ENCODE assay signal across 15 cellular contexts in genomic region chr20:60086936-60087562, GRCh38.
DNase-seq lines count a peak whose midpoint lies in the region; ATAC-seq and TF ChIP-seq lines count a peak whose summit lies in the region.
"Had no signal": no experiment of that assay in that cellular context is flagged by ENCODE, and none has a peak within 500 bp of the region (broad histone marks: within the 10 kb centered on the region; RNA-seq: fewer than 3 reads in every experiment).

No MANE protein-coding gene starts in this region.

- no peaks in the 10 kb centered on the region for H3K9me3 Mint-ChIP-seq in activated naive CD8-positive, alpha-beta T cell treated with anti-CD3 and anti-CD28 coated beads, Interleukin-2, amount 10 ng/mL, durations not matched to agents 7 days and 5 days
- no peaks in the 10 kb centered on the region for H3K9me3 Mint-ChIP-seq in natural killer cell treated with Interleukin-12 subunit alpha and Interleukin-12 subunit beta and Interleukin-15 and Interleukin-18, amount 100 ng/mL, for 72 hours

- peaks cover 35% of the 10 kb centered on the region for H3K27me3 Mint-ChIP-seq in activated naive CD8-positive, alpha-beta T cell treated with anti-CD3 and anti-CD28 coated beads, Interleukin-2, amount 10 ng/mL, durations not matched to agents 7 days and 5 days
- no peaks in the 10 kb centered on the region for H3K27me3 Mint-ChIP-seq in natural killer cell treated with Interleukin-12 subunit alpha and Interleukin-12 subunit beta and Interleukin-15 and Interleukin-18, amount 100 ng/mL, for 72 hours

- H3K4me1 Mint-ChIP-seq in activated naive CD8-positive, alpha-beta T cell treated with anti-CD3 and anti-CD28 coated beads, Interleukin-2, amount 10 ng/mL, durations not matched to agents 7 days and 5 days = peaks cover 2% of the 10 kb centered on the region
- H3K4me1 Mint-ChIP-seq in natural killer cell treated with Interleukin-12 subunit alpha and Interleukin-12 subunit beta and Interleukin-15 and Interleukin-18, amount 100 ng/mL, for 72 hours (ENCODE audit: low read depth in 2 of 2) = peaks cover 27 to 29% of the 10 kb centered on the region in 2 donors
- H3K4me1 Mint-ChIP-seq: memory B cell had no signal

- H3K4me3 ChIP-seq in AG04449 (ENCODE audit: low read depth, low read length) = peak overlapping the region; percentile 23
- H3K4me3 ChIP-seq: cardiac muscle cell had no signal

- no peak for ATAC-seq in activated naive CD8-positive, alpha-beta T cell treated with anti-CD3 and anti-CD28 coated beads, Interleukin-2, amount 10 ng/mL, durations not matched to agents 7 days and 5 days (ENCODE audit: low read depth)
- peak; percentile 80 to 85 for ATAC-seq in natural killer cell treated with Interleukin-12 subunit alpha and Interleukin-12 subunit beta and Interleukin-15 and Interleukin-18, amount 100 ng/mL, for 72 hours
- no peak for ATAC-seq in GM21825 (IDR thresholded peaks at IDR 0.05; ENCODE audit: unreplicated experiment)
- ATAC-seq: PC-3 had no signal

- DNase-seq in AG04449 (ENCODE audit: low read depth, low spot score) = no peak
- DNase-seq in ELR (ENCODE audit: low read depth) = peak; percentile 11
- no peak for DNase-seq in activated naive CD8-positive, alpha-beta T cell treated with anti-CD3 and anti-CD28 coated beads, Interleukin-2, amount 10 ng/mL, durations not matched to agents 7 days and 5 days
- DNase-seq in natural killer cell treated with Interleukin-12 subunit alpha and Interleukin-12 subunit beta and Interleukin-15 and Interleukin-18, amount 100 ng/mL, for 72 hours (ENCODE audit: low spot score) = peak; percentile 59
- no peak for DNase-seq in amniotic stem cell (lab: John Stamatoyannopoulos, UW)
- no peak for DNase-seq in D341Med (ENCODE audit: low spot score)
- no peak for DNase-seq in NCI-H2171 treated with DMSO at 0.1 percent for 48 hours (lab: John Stamatoyannopoulos, UW)
- DNase-seq: GF-D8; NCI-H1092; NCI-H2227 treated with DMSO at 0.1 percent for 48 hours; PC-3; stimulated activated CD4-positive, alpha-beta T cell treated with anti-CD3 and anti-CD28 coated beads, Interleukin-1b, Interleukin-23, amount 100 ng/mL, for 48 hours had no signal

- H3K36me3 Mint-ChIP-seq in activated naive CD8-positive, alpha-beta T cell treated with anti-CD3 and anti-CD28 coated beads, Interleukin-2, amount 10 ng/mL, durations not matched to agents 7 days and 5 days = no peaks in the 10 kb centered on the region
- no peaks in the 10 kb centered on the region for H3K36me3 Mint-ChIP-seq in natural killer cell treated with Interleukin-12 subunit alpha and Interleukin-12 subunit beta and Interleukin-15 and Interleukin-18, amount 100 ng/mL, for 72 hours
- H3K36me3 Mint-ChIP-seq: memory B cell had no signal

- CTCF ChIA-PET in AG04449 (lab: Yijun Ruan, JAX) = interaction anchor here (1.0 to 2.6 kb wide), 2 partner anchors 30 to 124 kb away, joined by 4 to 7 read pairs; no protein-coding TSS in a partner anchor

- TF ChIP-seq CTCF in AG04449 (IDR thresholded peaks at IDR 0.05; ENCODE audit: insufficient read depth, low read length, missing control alignments) = no peak

- H3K27ac Mint-ChIP-seq in activated naive CD8-positive, alpha-beta T cell treated with anti-CD3 and anti-CD28 coated beads, Interleukin-2, amount 10 ng/mL, durations not matched to agents 7 days and 5 days = no peak overlapping the region
- H3K27ac Mint-ChIP-seq in natural killer cell treated with Interleukin-12 subunit alpha and Interleukin-12 subunit beta and Interleukin-15 and Interleukin-18, amount 100 ng/mL, for 72 hours = peak overlapping the region; percentile 53 to 62
- H3K27ac Mint-ChIP-seq: memory B cell had no signal

- H3K4me3 Mint-ChIP-seq in activated naive CD8-positive, alpha-beta T cell treated with anti-CD3 and anti-CD28 coated beads, Interleukin-2, amount 10 ng/mL, durations not matched to agents 7 days and 5 days = peak overlapping the region; percentile 27
- H3K4me3 Mint-ChIP-seq in natural killer cell treated with Interleukin-12 subunit alpha and Interleukin-12 subunit beta and Interleukin-15 and Interleukin-18, amount 100 ng/mL, for 72 hours = peak overlapping the region; percentile 72
- H3K4me3 Mint-ChIP-seq: memory B cell had no signal

- POLR2A ChIA-PET in AG04449 (lab: Yijun Ruan, JAX) = no interaction called here
- POLR2A ChIA-PET in activated naive CD8-positive, alpha-beta T cell treated with anti-CD3 and anti-CD28 coated beads, Interleukin-2, amount 10 ng/mL, durations not matched to agents 7 days and 5 days (lab: Charles Lee) = no interaction called here

Comparison
In these comparisons a context has a peak if more than half of its experiments do, and no peak if none do; other contexts are left out.
1. DNase-seq: peak in ELR (single experiment) and natural killer cell treated with Interleukin-12 subunit alpha and Interleukin-12 subunit beta and Interleukin-15 and Interleukin-18, amount 100 ng/mL, for 72 hours (single experiment); none in AG04449 (single experiment), activated naive CD8-positive, alpha-beta T cell treated with anti-CD3 and anti-CD28 coated beads, Interleukin-2, amount 10 ng/mL, durations not matched to agents 7 days and 5 days (single experiment), amniotic stem cell (single experiment), D341Med (single experiment) and NCI-H2171 treated with DMSO at 0.1 percent for 48 hours (single experiment).
2. ATAC-seq: peak in natural killer cell treated with Interleukin-12 subunit alpha and Interleukin-12 subunit beta and Interleukin-15 and Interleukin-18, amount 100 ng/mL, for 72 hours (2 of 2); none in activated naive CD8-positive, alpha-beta T cell treated with anti-CD3 and anti-CD28 coated beads, Interleukin-2, amount 10 ng/mL, durations not matched to agents 7 days and 5 days (single experiment) and GM21825 (single experiment).